ENCODE assay signal across 10 cellular contexts in the genomic region with DNA sequence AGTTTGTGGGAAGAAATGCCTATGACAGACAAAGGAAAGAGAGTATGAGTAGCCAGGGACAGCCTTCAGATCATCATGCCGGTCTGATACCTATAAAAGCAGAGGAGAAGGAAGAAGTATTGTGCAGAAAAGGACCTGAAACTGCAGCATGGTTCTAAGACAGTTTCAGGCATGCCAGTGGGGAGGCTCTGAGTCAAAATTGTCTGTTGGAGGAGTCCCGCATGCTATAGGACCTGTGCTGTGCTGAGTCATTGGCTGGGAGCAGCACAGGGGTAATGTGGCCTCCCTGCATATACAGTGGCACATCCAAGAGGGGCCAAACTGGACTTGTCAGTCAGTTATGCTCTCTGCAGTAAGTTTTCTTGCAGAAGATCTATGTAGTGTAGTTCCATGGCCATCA. TPM values are rescaled to one million over a fixed set of nuclear protein-coding genes. Genes with fewer than 3 reads are reported as not detected.
DNase-seq lines count a peak whose midpoint lies in the region; ATAC-seq, FAIRE-seq and TF ChIP-seq lines count a peak whose summit lies in the region.
"Had no signal": no experiment of that assay in that cellular context is flagged by ENCODE, and none has a peak within 500 bp of the region (broad histone marks: within the 10 kb centered on the region; RNA-seq: fewer than 3 reads in every experiment).

No MANE protein-coding gene starts in this region.

- H3K4me3 ChIP-seq in kidney (ENCODE audit: low read length in 2 of 2): no peak overlapping the region
- H3K4me3 ChIP-seq: BLaER1 treated with 17β-estradiol and CSF1 and Interleukin-3, amounts not matched to agents 10 nM and 100 nM; right lobe of liver had no signal

- no peak overlapping the region for H3K4me3 Mint-ChIP-seq in activated T-cell treated with anti-CD3 and anti-CD28 coated beads, Interleukin-2, amount 50 U/mL, for 24 hours
- H3K4me3 Mint-ChIP-seq in stimulated activated effector memory CD8-positive, alpha-beta T cell treated with anti-CD3 and anti-CD28 coated beads, Interleukin-12 subunit alpha, Interleukin-12 subunit beta, amount 100 ng/mL, for 72 hours: no peak overlapping the region

- ATAC-seq in HG02943 (IDR thresholded peaks at IDR 0.05; ENCODE audit: low read depth, unreplicated experiment): peak; percentile 98
- peak; percentile 99 for ATAC-seq in stimulated activated effector memory CD8-positive, alpha-beta T cell treated with anti-CD3 and anti-CD28 coated beads, Interleukin-12 subunit alpha, Interleukin-12 subunit beta, amount 100 ng/mL, for 72 hours

- no peak overlapping the region for H3K9ac ChIP-seq in kidney (ENCODE audit: low read length in 2 of 2)
- H3K9ac ChIP-seq: BLaER1 treated with 17β-estradiol and CSF1 and Interleukin-3, amounts not matched to agents 10 nM and 100 nM had no signal

- no peaks in the 10 kb centered on the region for H3K36me3 Mint-ChIP-seq in activated T-cell treated with anti-CD3 and anti-CD28 coated beads, Interleukin-2, amount 50 U/mL, for 24 hours (ENCODE audit: low read depth)
- H3K36me3 Mint-ChIP-seq in stimulated activated effector memory CD8-positive, alpha-beta T cell treated with anti-CD3 and anti-CD28 coated beads, Interleukin-12 subunit alpha, Interleukin-12 subunit beta, amount 100 ng/mL, for 72 hours: no peaks in the 10 kb centered on the region

- FAIRE-seq in kidney (lab: Jason Lieb, UNC): no peak

- H3K4me1 Mint-ChIP-seq in activated T-cell treated with anti-CD3 and anti-CD28 coated beads, Interleukin-2, amount 50 U/mL, for 24 hours (ENCODE audit: low read depth): peaks cover 14% of the 10 kb centered on the region
- H3K4me1 Mint-ChIP-seq in stimulated activated effector memory CD8-positive, alpha-beta T cell treated with anti-CD3 and anti-CD28 coated beads, Interleukin-12 subunit alpha, Interleukin-12 subunit beta, amount 100 ng/mL, for 72 hours: peaks cover 11% of the 10 kb centered on the region

- no peaks in the 10 kb centered on the region for H3K9me3 Mint-ChIP-seq in activated T-cell treated with anti-CD3 and anti-CD28 coated beads, Interleukin-2, amount 50 U/mL, for 24 hours
- no peaks in the 10 kb centered on the region for H3K9me3 Mint-ChIP-seq in stimulated activated effector memory CD8-positive, alpha-beta T cell treated with anti-CD3 and anti-CD28 coated beads, Interleukin-12 subunit alpha, Interleukin-12 subunit beta, amount 100 ng/mL, for 72 hours

- H3K36me3 ChIP-seq in kidney (ENCODE audit: control insufficient read depth in 1 of 2, insufficient read depth in 2 of 2, low read length in 2 of 2): no peaks in the 10 kb centered on the region
- H3K36me3 ChIP-seq: BLaER1 treated with 17β-estradiol and CSF1 and Interleukin-3, amounts not matched to agents 10 nM and 100 nM; right lobe of liver had no signal

- H3K27me3 Mint-ChIP-seq in activated T-cell treated with anti-CD3 and anti-CD28 coated beads, Interleukin-2, amount 50 U/mL, for 24 hours: no peaks in the 10 kb centered on the region

- no peak overlapping the region for H3K27ac ChIP-seq in kidney (ENCODE audit: low read depth in 2 of 2, low read length in 2 of 2)
- H3K27ac ChIP-seq: BLaER1 treated with 17β-estradiol and CSF1 and Interleukin-3, amounts not matched to agents 10 nM and 100 nM; right lobe of liver had no signal

- DNase-seq in activated T-cell treated with anti-CD3 and anti-CD28 coated beads for 48 hours (ENCODE audit: low read depth) (peak; percentile 35), RPMI8226 (peak; percentile 69), H4 (ENCODE audit: low spot score) (no peak), epidermal melanocyte (ENCODE audit: insufficient read length, low spot score) (no peak), kidney (no peak)
- DNase-seq in activated T-cell treated with anti-CD3 and anti-CD28 coated beads, Interleukin-2, amount 50 U/mL, for 24 hours: no peak
- peak in 1 of 2 donors; percentile 50 for DNase-seq in stimulated activated effector memory CD8-positive, alpha-beta T cell treated with anti-CD3 and anti-CD28 coated beads, Interleukin-12 subunit alpha, Interleukin-12 subunit beta, amount 100 ng/mL, for 72 hours (ENCODE audit: low spot score in 2 of 2)
- DNase-seq: right lobe of liver had no signal

- intact Hi-C loops in kidney (cut with DNase I): no loop called here

- no peak for TF ChIP-seq CTCF in kidney (IDR thresholded peaks at IDR 0.05; ENCODE audit: borderline replicate concordance, extremely low read depth, insufficient read depth)

- H3K4me1 ChIP-seq in kidney (ENCODE audit: control insufficient read depth in 1 of 2, insufficient read depth in 1 of 2, low read depth in 1 of 2, low read length in 2 of 2): no peaks in the 10 kb centered on the region
- H3K4me1 ChIP-seq: right lobe of liver had no signal

- no peak overlapping the region for H3K27ac Mint-ChIP-seq in activated T-cell treated with anti-CD3 and anti-CD28 coated beads, Interleukin-2, amount 50 U/mL, for 24 hours
- H3K27ac Mint-ChIP-seq in stimulated activated effector memory CD8-positive, alpha-beta T cell treated with anti-CD3 and anti-CD28 coated beads, Interleukin-12 subunit alpha, Interleukin-12 subunit beta, amount 100 ng/mL, for 72 hours: no peak overlapping the region

- no peaks in the 10 kb centered on the region for H3K9me3 ChIP-seq in kidney (ENCODE audit: control insufficient read depth in 1 of 2, low read length in 2 of 2)
- H3K9me3 ChIP-seq: BLaER1 treated with 17β-estradiol and CSF1 and Interleukin-3, amounts not matched to agents 10 nM and 100 nM; right lobe of liver had no signal

RNA-seq across cellular contexts. Expression of a gene that starts 40.7 kb away (rescaled TPM):
- not detected in 2 replicates for total RNA-seq in H4 (2014; rRNA removed; shearing (Covaris generic))
- total RNA-seq in kidney: not detected
- polyA plus RNA-seq in kidney (ENCODE audit: insufficient read depth, low read depth, low replicate concordance): not detected
- total RNA-seq: right lobe of liver had no signal

Comparison
In these comparisons a context has a peak if more than half of its experiments do, and no peak if none do; other contexts are left out.
1. DNase-seq: peak in activated T-cell treated with anti-CD3 and anti-CD28 coated beads for 48 hours (single experiment) and RPMI8226 (single experiment); none in activated T-cell treated with anti-CD3 and anti-CD28 coated beads, Interleukin-2, amount 50 U/mL, for 24 hours (single experiment), H4 (single experiment), epidermal melanocyte (single experiment) and kidney (single experiment).